22 cellular contexts compared by ENCODE assay signal in the genomic region with DNA sequence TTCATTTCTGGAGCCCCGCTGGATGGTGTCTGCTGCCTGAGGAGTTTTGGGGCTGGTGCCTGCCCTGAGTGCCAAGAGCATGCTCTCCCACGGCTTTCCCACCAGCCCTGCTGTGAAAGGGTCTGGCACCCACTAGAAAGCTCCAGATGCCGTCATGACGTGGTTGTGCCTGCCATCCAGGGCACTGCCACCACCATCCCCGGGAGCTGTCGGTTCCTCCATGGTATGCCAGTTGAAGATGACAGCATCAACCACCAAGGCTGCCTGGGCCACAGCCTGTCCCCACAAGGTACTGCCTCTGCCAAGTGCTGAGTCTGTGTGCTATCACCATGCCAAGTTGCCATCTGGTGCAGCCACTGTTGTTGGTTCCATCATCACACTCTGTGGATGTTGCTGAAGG.
A peak's percentile ranks its signal among the peaks of the same experiment; 100 is the strongest.
DNase-seq lines count a peak whose midpoint lies in the region; ATAC-seq and TF ChIP-seq lines count a peak whose summit lies in the region.
"Had no signal": no experiment of that assay in that cellular context is flagged by ENCODE, and none has a peak within 500 bp of the region (broad histone marks: within the 10 kb centered on the region; RNA-seq: fewer than 3 reads in every experiment).

No MANE protein-coding gene starts in this region.

- no peaks in the 10 kb centered on the region for H3K36me3 ChIP-seq in IMR-90 (ENCODE audit: control insufficient read depth, insufficient read depth, low read length)
- H3K36me3 ChIP-seq: BLaER1 treated with 17β-estradiol and CSF1 and Interleukin-3, amounts not matched to agents 10 nM and 100 nM; SJCRH30 had no signal

- no peak overlapping the region for H2AK5ac ChIP-seq in IMR-90 (ENCODE audit: low read depth, low read length)

- no peak overlapping the region for H2BK5ac ChIP-seq in IMR-90 (ENCODE audit: low read depth, low read length, poor library complexity, severe bottlenecking)

- H3K18ac ChIP-seq in IMR-90 (ENCODE audit: low read depth, low read length) = no peak overlapping the region

- no peak overlapping the region for H3K14ac ChIP-seq in IMR-90 (replicated peaks; ENCODE audit: low read depth, low read length)

- H3K56ac ChIP-seq in IMR-90 (ENCODE audit: extremely low read depth, insufficient read depth, low read length) = no peak overlapping the region

- no peaks in the 10 kb centered on the region for H3K4me1 ChIP-seq in IMR-90 (ENCODE audit: control insufficient read depth, insufficient read depth, low read length)
- H3K4me1 ChIP-seq: BLaER1 treated with 17β-estradiol and CSF1 and Interleukin-3, amounts not matched to agents 10 nM and 100 nM; SJCRH30 had no signal

- 81% methylated on average over 5 of the region's 6 CpGs; no CpG with 5 or more reads in 1 of the 2 experiments for WGBS in IMR-90 (ENCODE audit: extremely low coverage in 2 of 2, insufficient read length in 1 of 2), 2 experiments

- TF ChIP-seq POLR2A in IMR-90 (IDR thresholded peaks at IDR 0.05; ENCODE audit: low read depth, low read length) = no peak

- H3K9me1 ChIP-seq in IMR-90 (ENCODE audit: insufficient read depth, low read length) = no peaks in the 10 kb centered on the region

- peaks cover 14% of the 10 kb centered on the region for H3K9me3 ChIP-seq in IMR-90 (ENCODE audit: control insufficient read depth, insufficient read depth, low read length)
- H3K9me3 ChIP-seq: SJCRH30 had no signal

- peaks cover 3% of the 10 kb centered on the region for H3K9me3 Mint-ChIP-seq in stimulated activated memory B cell treated with anti-CD40 and anti-IgM and Interleukin-4, amounts not matched to agents 10 μg/mL and 1 μg/mL and 100 μg/mL, for 72 hours
- H3K9me3 Mint-ChIP-seq in nephron progenitor cell = peaks cover 23% of the 10 kb centered on the region

- no peaks in the 10 kb centered on the region for H3K4me1 Mint-ChIP-seq in stimulated activated memory B cell treated with anti-CD40 and anti-IgM and Interleukin-4, amounts not matched to agents 10 μg/mL and 1 μg/mL and 100 μg/mL, for 72 hours
- H3K4me1 Mint-ChIP-seq in nephron progenitor cell = no peaks in the 10 kb centered on the region

- no peak overlapping the region for H3K4me3 Mint-ChIP-seq in stimulated activated memory B cell treated with anti-CD40 and anti-IgM and Interleukin-4, amounts not matched to agents 10 μg/mL and 1 μg/mL and 100 μg/mL, for 72 hours
- H3K4me3 Mint-ChIP-seq in nephron progenitor cell = no peak overlapping the region
- H3K4me3 Mint-ChIP-seq: CD4-positive, alpha-beta T cell had no signal

- H3K27me3 Mint-ChIP-seq in stimulated activated memory B cell treated with anti-CD40 and anti-IgM and Interleukin-4, amounts not matched to agents 10 μg/mL and 1 μg/mL and 100 μg/mL, for 72 hours = no peaks in the 10 kb centered on the region
- peaks cover 14% of the 10 kb centered on the region for H3K27me3 Mint-ChIP-seq in nephron progenitor cell (ENCODE audit: low read depth, poor library complexity)

- H3K79me1 ChIP-seq in IMR-90 (ENCODE audit: low read depth in 1 of 2, low read length in 2 of 2) = no peaks in the 10 kb centered on the region

- H2BK20ac ChIP-seq in IMR-90 (ENCODE audit: low read depth, low read length) = no peak overlapping the region

- H4K20me1 ChIP-seq in IMR-90 (ENCODE audit: insufficient read depth, low read length) = no peaks in the 10 kb centered on the region
- H4K20me1 ChIP-seq: BLaER1 treated with 17β-estradiol and CSF1 and Interleukin-3, amounts not matched to agents 10 nM and 100 nM had no signal

- no peak overlapping the region for H2AK9ac ChIP-seq in IMR-90 (replicated peaks; ENCODE audit: low read depth, low read length, poor library complexity)

- no peak overlapping the region for H3K9ac ChIP-seq in IMR-90 (ENCODE audit: low read depth, low read length)
- H3K9ac ChIP-seq: BLaER1 treated with 17β-estradiol and CSF1 and Interleukin-3, amounts not matched to agents 10 nM and 100 nM had no signal

- no peak overlapping the region for H4K91ac ChIP-seq in IMR-90 (ENCODE audit: insufficient read depth, low read depth, low read length)

- no TSS peak for BruUV-seq in IMR-90 (replicated peaks; lab: Mats Ljungman, UMichigan)

- H3K27me3 ChIP-seq in IMR-90 (ENCODE audit: control insufficient read depth, insufficient read depth, low read length) = peaks cover 3% of the 10 kb centered on the region
- H3K27me3 ChIP-seq: BLaER1 treated with 17β-estradiol and CSF1 and Interleukin-3, amounts not matched to agents 10 nM and 100 nM; SJCRH30 had no signal

- H3K27ac ChIP-seq in IMR-90 (ENCODE audit: insufficient read depth, low read length) = no peak overlapping the region
- H3K27ac ChIP-seq: BLaER1 treated with 17β-estradiol and CSF1 and Interleukin-3, amounts not matched to agents 10 nM and 100 nM; PC-9; SJCRH30 had no signal

- no peak for DNase-seq in IMR-90
- peak; percentile 38 for DNase-seq in cerebellum (ENCODE audit: low spot score)
- peak; percentile 20 for DNase-seq in myocyte (ENCODE audit: low read depth)
- no peak for DNase-seq in NCI-H2081 treated with DMSO at 0.1 percent for 48 hours (lab: John Stamatoyannopoulos, UW)
- no peak for DNase-seq in nephron progenitor cell
- DNase-seq: CD4-positive, alpha-beta T cell; DMS53; GOT3; NCI-H1048; NCI-H1417; NCI-H187; NCI-H2107; NCI-H526; NCI-H82; PC-9; SJCRH30 had no signal

- no peak overlapping the region for H3K27ac Mint-ChIP-seq in stimulated activated memory B cell treated with anti-CD40 and anti-IgM and Interleukin-4, amounts not matched to agents 10 μg/mL and 1 μg/mL and 100 μg/mL, for 72 hours
- no peak overlapping the region for H3K27ac Mint-ChIP-seq in nephron progenitor cell
- H3K27ac Mint-ChIP-seq: CD4-positive, alpha-beta T cell had no signal

- H3K4me3 ChIP-seq in IMR-90 (ENCODE audit: insufficient read depth, low read depth, low read length) = no peak overlapping the region
- H3K4me3 ChIP-seq: BLaER1 treated with 17β-estradiol and CSF1 and Interleukin-3, amounts not matched to agents 10 nM and 100 nM; PC-9; SJCRH30 had no signal

- no peak overlapping the region for H2BK120ac ChIP-seq in IMR-90 (ENCODE audit: low read depth, low read length)

- H3K4me2 ChIP-seq in IMR-90 (ENCODE audit: low read depth, low read length) = no peak overlapping the region
- H3K4me2 ChIP-seq: BLaER1 treated with 17β-estradiol and CSF1 and Interleukin-3, amounts not matched to agents 10 nM and 100 nM; PC-9 had no signal

- no peak overlapping the region for H4K5ac ChIP-seq in IMR-90 (ENCODE audit: low read depth, low read length)

- H3K4ac ChIP-seq in IMR-90 (ENCODE audit: low read depth, low read length) = no peak overlapping the region

- dilution Hi-C loops in IMR-90 (cut with HindIII; ENCODE audit: low sequenced_read_pairs, unreplicated experiment) = no loop called here

- POLR2A ChIA-PET in IMR-90 (lab: Charles Lee; ENCODE audit: unreplicated experiment) = no interaction called here

- no peak overlapping the region for H4K8ac ChIP-seq in IMR-90 (ENCODE audit: low read depth in 2 of 2, low read length in 2 of 2)

- intact Hi-C loops in IMR-90 (cut with micrococcal nuclease) = no loop called here

- TF ChIP-seq RAD21 in IMR-90 (IDR thresholded peaks at IDR 0.05; ENCODE audit: low read length) = no peak

- CTCF ChIA-PET in IMR-90 (lab: Yijun Ruan, JAX) = no interaction called here

- no peak overlapping the region for H3K23ac ChIP-seq in IMR-90 (ENCODE audit: low read depth, low read length)

- H3K36me3 Mint-ChIP-seq in stimulated activated memory B cell treated with anti-CD40 and anti-IgM and Interleukin-4, amounts not matched to agents 10 μg/mL and 1 μg/mL and 100 μg/mL, for 72 hours = no peaks in the 10 kb centered on the region
- H3K36me3 Mint-ChIP-seq in nephron progenitor cell (ENCODE audit: low read depth) = no peaks in the 10 kb centered on the region

- TF ChIP-seq CTCF in IMR-90 (conservative IDR thresholded peaks at IDR 0.05; ENCODE audit: low read depth, low read length) (no peak), nephron progenitor cell (IDR thresholded peaks at IDR 0.05) (no peak)

- ATAC-seq in IMR-90 (ENCODE audit: low read depth) = no peak
- no peak for ATAC-seq in stimulated activated memory B cell treated with anti-CD40 and anti-IgM and Interleukin-4, amounts not matched to agents 10 μg/mL and 1 μg/mL and 100 μg/mL, for 72 hours
- no peak for ATAC-seq in GM21423 (IDR thresholded peaks at IDR 0.05; ENCODE audit: unreplicated experiment)
- ATAC-seq: HCT116, Right ventricle myocardium inferior, SK-N-SH treated with all-trans-retinoic acid at 6 μM for 48 hours had no signal

- H2BK15ac ChIP-seq in IMR-90 (ENCODE audit: low read depth, low read length) = no peak overlapping the region

- in situ Hi-C loops in IMR-90 (cut with MboI; ENCODE audit: low sequenced_read_pairs) = no loop called here

- peak overlapping the region; percentile 48 for H2AFZ ChIP-seq in IMR-90 (replicated peaks; ENCODE audit: low read length, poor library complexity)
- H2AFZ ChIP-seq: PC-9 had no signal

TF ChIP-seq in IMR-90, 13 proteins besides CTCF, POLR2A, EP300 and RAD21:
- TF ChIP-seq MAFK (IDR thresholded peaks at IDR 0.05; ENCODE audit: low read depth, low read length) (no peak), RCOR1 (IDR thresholded peaks at IDR 0.05; ENCODE audit: insufficient replicate concordance, low read length) (no peak), CHD1 (IDR thresholded peaks at IDR 0.05; ENCODE audit: low read depth, low read length) (no peak), NFE2L2 (IDR thresholded peaks at IDR 0.05; ENCODE audit: low read depth, low read length) (no peak), MXI1 (IDR thresholded peaks at IDR 0.05; ENCODE audit: borderline replicate concordance, low read depth, low read length) (no peak), BHLHE40 (IDR thresholded peaks at IDR 0.05; ENCODE audit: low read depth, low read length) (no peak), RFX5 (IDR thresholded peaks at IDR 0.05; ENCODE audit: low read depth, low read length) (no peak)

Comparison
In these comparisons a context has a peak if more than half of its experiments do, and no peak if none do; other contexts are left out.
1. DNase-seq: peak in cerebellum (single experiment) and myocyte (single experiment); none in IMR-90 (single experiment), NCI-H2081 treated with DMSO at 0.1 percent for 48 hours (single experiment) and nephron progenitor cell (single experiment).